In genomic region chr14:71250347-71250746, GRCh38 we compare ENCODE assay signal across 28 cellular contexts.
"Had no signal": no experiment of that assay in that cellular context is flagged by ENCODE, and none has a peak within 500 bp of the region (broad histone marks: within the 10 kb centered on the region; RNA-seq: fewer than 3 reads in every experiment).

No MANE protein-coding gene starts in this region.

- H3K4me1 Mint-ChIP-seq: neural crest cell had no signal

- H3K4me3 ChIP-seq: hepatocyte, left ventricle myocardium inferior, lung, pancreas, prostate gland, skin epidermis, suprapubic skin, thoracic aorta, tibial nerve, uterus had no signal

- H3K27me3 ChIP-seq: hepatocyte, pancreas, suprapubic skin, tibial nerve, uterus had no signal

- H3K4me2 ChIP-seq: hepatocyte had no signal

- H3K27ac Mint-ChIP-seq: mesothelial cell of epicardium; naive B cell; natural killer cell treated with Interleukin-12 subunit alpha and Interleukin-12 subunit beta and Interleukin-15 and Interleukin-18, amount 100 ng/mL, for 72 hours; stimulated activated naive CD8-positive, alpha-beta T cell treated with anti-CD3 and anti-CD28 coated beads, Interleukin-15, Interleukin-2, amounts not matched to agents 100 ng/mL and 50 ng/mL, for 24 hours; type B pancreatic cell had no signal

- ATAC-seq: natural killer cell treated with Interleukin-12 subunit alpha and Interleukin-12 subunit beta and Interleukin-15 and Interleukin-18, amount 100 ng/mL, for 72 hours; pancreas; right cardiac atrium; sciatic nerve had no signal

- H3K36me3 Mint-ChIP-seq: mesothelial cell of epicardium, type B pancreatic cell had no signal

- H3K4me1 ChIP-seq: left ventricle myocardium inferior, pancreas, prostate gland, suprapubic skin, tibial nerve, uterus had no signal

- DNase-seq: islet precursor cell; left ventricle myocardium inferior; mesendoderm; naive B cell; nucleus accumbens; pancreas; posterior cingulate gyrus; retina; right cardiac atrium; stimulated activated CD4-positive, alpha-beta T cell treated with anti-CD3 and anti-CD28 coated beads, Interleukin-12 subunit alpha, Interleukin-12 subunit beta, amount 100 ng/mL, for 4 hours; stimulated activated CD4-positive, alpha-beta T cell treated with anti-CD3 and anti-CD28 coated beads, Interleukin-15, amount 100 ng/mL, for 24 hours; stimulated activated CD4-positive, alpha-beta T cell treated with anti-CD3 and anti-CD28 coated beads, Interleukin-2, amount 100 ng/mL, for 24 hours; stimulated activated CD4-positive, alpha-beta T cell treated with anti-CD3 and anti-CD28 coated beads, Interleukin-4, amount 100 ng/mL, for 1 hour; stimulated activated naive CD4-positive, alpha-beta T cell; uterus had no signal

- H3K27me3 Mint-ChIP-seq: stimulated activated naive CD8-positive, alpha-beta T cell treated with anti-CD3 and anti-CD28 coated beads, Interleukin-15, Interleukin-2, amounts not matched to agents 100 ng/mL and 50 ng/mL, for 24 hours had no signal

- H2AFZ ChIP-seq: hepatocyte had no signal

- H3K9me3 ChIP-seq: pancreas, prostate gland, suprapubic skin, thoracic aorta, uterus had no signal

- H3K36me3 ChIP-seq: left ventricle myocardium inferior, pancreas, prostate gland, suprapubic skin, thoracic aorta, tibial nerve, uterus had no signal

- H3K27ac ChIP-seq: hepatocyte, left ventricle myocardium inferior, pancreas, prostate gland, skin epidermis, suprapubic skin, thoracic aorta, tibial nerve, uterus had no signal

- H3K4me3 Mint-ChIP-seq: mesothelial cell of epicardium; naive B cell; neural crest cell; stimulated activated naive CD8-positive, alpha-beta T cell treated with anti-CD3 and anti-CD28 coated beads, Interleukin-15, Interleukin-2, amounts not matched to agents 100 ng/mL and 50 ng/mL, for 24 hours; type B pancreatic cell had no signal
